ENCODE assay signal across 8 cellular contexts in the genomic region with DNA sequence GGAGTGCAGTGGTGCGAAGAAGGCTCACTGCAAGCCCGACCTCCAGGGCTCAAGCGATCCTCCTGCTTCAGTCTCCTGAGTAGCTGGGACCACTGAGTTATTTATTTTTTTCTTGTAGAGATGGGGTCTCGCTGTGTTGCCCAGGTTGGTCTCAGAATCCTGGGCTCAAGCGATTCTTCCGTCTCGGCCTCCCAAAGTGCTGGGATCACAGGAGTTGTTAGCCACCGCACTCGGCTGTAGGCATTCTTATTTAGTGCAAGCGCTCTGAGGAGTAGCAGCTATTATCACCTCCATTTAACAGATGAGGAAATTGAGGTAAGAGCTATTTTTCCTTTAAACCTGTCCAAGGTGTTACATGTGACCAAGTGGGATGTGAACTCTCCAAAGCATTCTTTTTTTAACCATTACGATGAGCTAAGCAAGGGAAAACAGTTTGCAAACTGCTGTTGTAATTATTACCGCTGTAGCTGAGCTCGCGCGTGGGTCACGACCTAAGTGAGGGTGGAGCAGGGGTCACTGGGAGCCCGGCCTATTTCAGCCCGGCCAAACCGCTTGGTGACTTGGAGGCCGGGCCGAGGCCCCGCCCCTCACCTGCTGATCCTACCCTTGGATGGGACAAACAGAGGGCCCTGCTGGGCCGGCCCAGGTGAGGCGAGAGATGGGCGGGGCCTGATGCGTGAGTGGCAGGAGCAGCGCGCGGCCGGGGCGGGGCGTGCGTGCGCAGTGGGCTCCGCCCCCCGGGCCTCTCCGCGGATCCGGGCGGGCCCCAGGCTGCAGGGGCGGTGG. TPM values are rescaled to one million over a fixed set of nuclear protein-coding genes. Genes with fewer than 3 reads are reported as not detected.
DNase-seq lines count a peak whose midpoint lies in the region; ATAC-seq and TF ChIP-seq lines count a peak whose summit lies in the region.

No MANE protein-coding gene starts in this region.

- ATAC-seq in GM19023 (IDR thresholded peaks at IDR 0.05; ENCODE audit: unreplicated experiment) (peak; percentile 84), HG03280 (IDR thresholded peaks at IDR 0.05; ENCODE audit: unreplicated experiment) (peak; percentile 84), lower lobe of right lung (peak; percentile 97)
- peak; percentile 99 for ATAC-seq in activated CD8-positive, alpha-beta T cell treated with anti-CD3 and anti-CD28 coated beads for 36 hours

- no peak overlapping the region for H3K27ac ChIP-seq in ACC112 (ENCODE audit: low read depth, low read length)
- no peak overlapping the region for H3K27ac ChIP-seq in lower lobe of right lung

- H3K27ac Mint-ChIP-seq in activated CD8-positive, alpha-beta T cell treated with anti-CD3 and anti-CD28 coated beads for 36 hours: no peak overlapping the region

- POLR2A ChIA-PET in activated CD8-positive, alpha-beta T cell treated with anti-CD3 and anti-CD28 coated beads for 36 hours (lab: Charles Lee): no interaction called here

- H3K27me3 ChIP-seq in ACC112 (ENCODE audit: insufficient read depth, low read length) (peaks cover 18% of the 10 kb centered on the region), lower lobe of right lung (ENCODE audit: low read depth) (peaks cover 10% of the 10 kb centered on the region)

- H3K4me1 ChIP-seq in ACC112 (ENCODE audit: control insufficient read depth, insufficient read depth, low read length, unreplicated experiment): peaks cover 3% of the 10 kb centered on the region
- peaks cover 24% of the 10 kb centered on the region for H3K4me1 ChIP-seq in lower lobe of right lung

- no peaks in the 10 kb centered on the region for H3K9me3 ChIP-seq in lower lobe of right lung

- no peak for TF ChIP-seq CTCF in activated CD8-positive, alpha-beta T cell treated with anti-CD3 and anti-CD28 coated beads for 36 hours (IDR thresholded peaks at IDR 0.05)
- TF ChIP-seq CTCF in lower lobe of right lung (IDR thresholded peaks at IDR 0.05): no peak

- H3K4me3 Mint-ChIP-seq in activated CD8-positive, alpha-beta T cell treated with anti-CD3 and anti-CD28 coated beads for 36 hours: peak overlapping the region; percentile 64

- no peaks in the 10 kb centered on the region for H3K9me3 Mint-ChIP-seq in activated CD8-positive, alpha-beta T cell treated with anti-CD3 and anti-CD28 coated beads for 36 hours

- H3K79me2 ChIP-seq in ACC112 (ENCODE audit: control insufficient read depth, insufficient read depth, low read length, unreplicated experiment): no peaks in the 10 kb centered on the region

- no peaks in the 10 kb centered on the region for H3K36me3 Mint-ChIP-seq in activated CD8-positive, alpha-beta T cell treated with anti-CD3 and anti-CD28 coated beads for 36 hours (ENCODE audit: low read depth)

- H3K36me3 ChIP-seq in ACC112 (ENCODE audit: insufficient read depth, low read length) (no peaks in the 10 kb centered on the region), lower lobe of right lung (no peaks in the 10 kb centered on the region)

- H3K4me1 Mint-ChIP-seq in activated CD8-positive, alpha-beta T cell treated with anti-CD3 and anti-CD28 coated beads for 36 hours (ENCODE audit: low read depth): peaks cover 20% of the 10 kb centered on the region

- peak overlapping the region; percentile 73 for H3K4me3 ChIP-seq in ACC112 (ENCODE audit: low read depth, low read length)
- H3K4me3 ChIP-seq in lower lobe of right lung: peak overlapping the region; percentile 85

- DNase-seq in NCI-H69 (lab: John Stamatoyannopoulos, UW) (peak; percentile 93), ecto neural progenitor cell (ENCODE audit: low spot score) (peak; percentile 91), lower lobe of right lung (peak; percentile 97)
- peak; percentile 88 for DNase-seq in activated CD8-positive, alpha-beta T cell treated with anti-CD3 and anti-CD28 coated beads for 36 hours
- peak; percentile 81 to 84 for DNase-seq in stimulated activated CD4-positive, alpha-beta T cell treated with anti-CD3 and anti-CD28 coated beads, Interleukin-4, amount 100 ng/mL, for 4 hours

- CTCF ChIA-PET in activated CD8-positive, alpha-beta T cell treated with anti-CD3 and anti-CD28 coated beads for 36 hours (lab: Charles Lee): interaction anchor here (0.6 to 1.5 kb wide), 4 partner anchors 41 to 472 kb away, joined by 3 to 13 read pairs (median 4); no protein-coding TSS in a partner anchor

- H3K27me3 Mint-ChIP-seq in activated CD8-positive, alpha-beta T cell treated with anti-CD3 and anti-CD28 coated beads for 36 hours: peaks cover 57% of the 10 kb centered on the region

- peak overlapping the region; percentile 95 for H2AFZ ChIP-seq in ACC112 (ENCODE audit: low read length, unreplicated experiment)

- intact Hi-C loops in activated CD8-positive, alpha-beta T cell treated with anti-CD3 and anti-CD28 coated beads for 36 hours (cut with micrococcal nuclease): no loop called here
- intact Hi-C loops in lower lobe of right lung (cut with DNase I): no loop called here

RNA-seq across cellular contexts. Expression of a gene that starts 0.4 kb away (rescaled TPM):
- under 1 TPM; 0.11 to 0.43 TPM for total RNA-seq in activated CD8-positive, alpha-beta T cell treated with anti-CD3 and anti-CD28 coated beads for 36 hours
- 23.5 TPM for total RNA-seq in lower lobe of right lung

RNA-seq across cellular contexts. Expression of a gene that starts 10.8 kb away (rescaled TPM):
- total RNA-seq in activated CD8-positive, alpha-beta T cell treated with anti-CD3 and anti-CD28 coated beads for 36 hours: not detected
- not detected for total RNA-seq in lower lobe of right lung

Comparison
In these comparisons a context has a peak if more than half of its experiments do, and no peak if none do; other contexts are left out.
1. RNA of a gene that starts 0.4 kb away (total RNA-seq): 23.5 TPM in lower lobe of right lung (single experiment); 0.11 to 0.43 TPM in activated CD8-positive, alpha-beta T cell treated with anti-CD3 and anti-CD28 coated beads for 36 hours; every median in the first group is over 10 times any median in the second.
2. Peak in every context shown above with its lines, with median percentiles within 50 percentile points of each other: ATAC-seq and DNase-seq.